In genomic region chr11:34595391-34595790, GRCh38 we compare ENCODE assay signal across 23 cellular contexts. TPM values are rescaled to one million over a fixed set of nuclear protein-coding genes. Genes with fewer than 3 reads are reported as not detected.
"Had no signal": no experiment of that assay in that cellular context is flagged by ENCODE, and none has a peak within 500 bp of the region (broad histone marks: within the 10 kb centered on the region; RNA-seq: fewer than 3 reads in every experiment).

No MANE protein-coding gene starts in this region.

- H3K27ac Mint-ChIP-seq: dendritic cell treated with granulocyte-macrophage colony-stimulating factor and Interleukin-4, amounts not matched to agents 40 ng/mL and 50 ng/mL, for 4 days; effector memory CD8-positive, alpha-beta T cell; immature natural killer cell; naive B cell; nephron; stimulated activated naive B cell treated with anti-CD40 and anti-IgM and Interleukin-4, amounts not matched to agents 10 μg/mL and 1 μg/mL and 100 μg/mL, for 72 hours; stimulated activated naive CD8-positive, alpha-beta T cell treated with anti-CD3 and anti-CD28 coated beads, Interleukin-15, amount 100 ng/mL, for 72 hours had no signal

- DNase-seq: cerebellar nuclear complex; effector memory CD8-positive, alpha-beta T cell; immature natural killer cell; left colon; left ventricle myocardium superior; mesenchymal stem cell; midbrain; naive B cell; sigmoid colon; stimulated activated CD4-positive, alpha-beta T cell treated with anti-CD3 and anti-CD28 coated beads, Interleukin-2, amount 100 ng/mL, for 24 hours; stimulated activated CD4-positive, alpha-beta T cell treated with anti-CD3 and anti-CD28 coated beads, Interleukin-4, amount 100 ng/mL, for 4 hours; stimulated activated naive B cell treated with anti-CD40 and anti-IgM and Interleukin-4, amounts not matched to agents 10 μg/mL and 1 μg/mL and 100 μg/mL, for 72 hours; stimulated activated naive CD8-positive, alpha-beta T cell treated with anti-CD3 and anti-CD28 coated beads, Interleukin-15, amount 100 ng/mL, for 72 hours; substantia nigra; transverse colon had no signal

- H3K27me3 ChIP-seq: right atrium auricular region, transverse colon had no signal

- H3K4me1 ChIP-seq: sigmoid colon had no signal

- H3K9ac ChIP-seq: parathyroid adenoma had no signal

- H3K27ac ChIP-seq: parathyroid adenoma, right atrium auricular region, sigmoid colon, thoracic aorta, transverse colon had no signal

- H3K4me3 Mint-ChIP-seq: dendritic cell treated with granulocyte-macrophage colony-stimulating factor and Interleukin-4, amounts not matched to agents 40 ng/mL and 50 ng/mL, for 4 days; effector memory CD8-positive, alpha-beta T cell; immature natural killer cell; naive B cell; nephron; stimulated activated naive B cell treated with anti-CD40 and anti-IgM and Interleukin-4, amounts not matched to agents 10 μg/mL and 1 μg/mL and 100 μg/mL, for 72 hours; stimulated activated naive CD8-positive, alpha-beta T cell treated with anti-CD3 and anti-CD28 coated beads, Interleukin-15, amount 100 ng/mL, for 72 hours had no signal

- H3K4me3 ChIP-seq: lung, right atrium auricular region, sigmoid colon, thoracic aorta, transverse colon had no signal

- FAIRE-seq: colon had no signal

- H3K79me2 ChIP-seq: parathyroid adenoma had no signal

- H2AFZ ChIP-seq: parathyroid adenoma had no signal

- H3K36me3 ChIP-seq: right atrium auricular region, sigmoid colon, thoracic aorta, transverse colon had no signal

- H3K4me1 Mint-ChIP-seq: naive B cell had no signal

- H3K9me3 ChIP-seq: right atrium auricular region, sigmoid colon, thoracic aorta, transverse colon had no signal

RNA-seq across cellular contexts. Expression of gene EHF, which starts 25.5 kb away (rescaled TPM):
- total RNA-seq: fibroblast of villous mesenchyme had no signal
- polyA plus RNA-seq: immature natural killer cell had no signal
